19 cellular contexts compared by ENCODE assay signal in genomic region chr6:157599191-157599590, GRCh38.
"Had no signal": no experiment of that assay in that cellular context is flagged by ENCODE, and none has a peak within 500 bp of the region (broad histone marks: within the 10 kb centered on the region; RNA-seq: fewer than 3 reads in every experiment).

No MANE protein-coding gene starts in this region.

- H3K27me3 ChIP-seq: body of pancreas, colonic mucosa had no signal

- H3K27ac Mint-ChIP-seq: activated naive CD8-positive, alpha-beta T cell; activated T-cell treated with anti-CD3 and anti-CD28 coated beads, Interleukin-2, amount 50 U/mL, for 72 hours; nephron had no signal

- H3K36me3 ChIP-seq: colonic mucosa had no signal

- ATAC-seq: activated T-cell treated with anti-CD3 and anti-CD28 coated beads, Interleukin-2, amount 50 U/mL, for 72 hours; body of pancreas; esophagus mucosa had no signal

- H3K9me3 Mint-ChIP-seq: activated T-cell treated with anti-CD3 and anti-CD28 coated beads, Interleukin-2, amount 50 U/mL, for 72 hours; nephron had no signal

- H3K36me3 Mint-ChIP-seq: activated naive CD8-positive, alpha-beta T cell had no signal

- H3K27me3 Mint-ChIP-seq: activated naive CD8-positive, alpha-beta T cell had no signal

- DNase-seq: activated CD4-positive, alpha-beta T cell treated with anti-CD3 and anti-CD28 coated beads, Interleukin-2, amount 50 U/mL, for 4 hours; activated CD4-positive, CD25-positive, alpha-beta regulatory T cell treated with anti-CD3 and anti-CD28 coated beads, Interleukin-2, amount 50 U/mL, for 72 hours; activated gamma-delta T cell; activated T-cell treated with anti-CD3 and anti-CD28 coated beads, Interleukin-2, amount 50 U/mL, for 72 hours; amniotic stem cell; body of pancreas; central memory CD4-positive, alpha-beta T cell; colonic mucosa; hippocampal formation; left ventricle myocardium inferior; nucleus accumbens; posterior cingulate gyrus; stimulated activated CD4-positive, alpha-beta T cell treated with anti-CD3 and anti-CD28 coated beads, Interleukin-15, amount 100 ng/mL, for 24 hours; stimulated activated CD4-positive, alpha-beta T cell treated with anti-CD3 and anti-CD28 coated beads, Interleukin-4, amount 100 ng/mL, for 1 hour; stimulated activated naive CD4-positive, alpha-beta T cell treated with Interleukin-2 at 50 U/mL for 16 hours; trophoblast cell had no signal

- H3K4me3 ChIP-seq: body of pancreas, colonic mucosa, left ventricle myocardium inferior had no signal

- H3K4me3 Mint-ChIP-seq: activated naive CD8-positive, alpha-beta T cell; activated T-cell treated with anti-CD3 and anti-CD28 coated beads, Interleukin-2, amount 50 U/mL, for 72 hours; nephron had no signal
